ENCODE assay signal across 1 cellular context in genomic region chr1:1428967-1429366, GRCh38.
TF ChIP-seq lines count a peak whose summit lies in the region.

No MANE protein-coding gene starts in this region.

TF ChIP-seq in K562, 482 proteins besides CTCF, POLR2A, EP300 and RAD21:
- peak; percentile 66 for TF ChIP-seq BCOR (IDR thresholded peaks at IDR 0.05)
- 0 out of 2 replicates have a peak, but pooled peaks have one; percentile 5 for TF ChIP-seq ZNF384 (IDR thresholded peaks at IDR 0.05; ENCODE audit: low read depth, low read length)
